ENCODE assay signal across 8 cellular contexts in the genomic region with DNA sequence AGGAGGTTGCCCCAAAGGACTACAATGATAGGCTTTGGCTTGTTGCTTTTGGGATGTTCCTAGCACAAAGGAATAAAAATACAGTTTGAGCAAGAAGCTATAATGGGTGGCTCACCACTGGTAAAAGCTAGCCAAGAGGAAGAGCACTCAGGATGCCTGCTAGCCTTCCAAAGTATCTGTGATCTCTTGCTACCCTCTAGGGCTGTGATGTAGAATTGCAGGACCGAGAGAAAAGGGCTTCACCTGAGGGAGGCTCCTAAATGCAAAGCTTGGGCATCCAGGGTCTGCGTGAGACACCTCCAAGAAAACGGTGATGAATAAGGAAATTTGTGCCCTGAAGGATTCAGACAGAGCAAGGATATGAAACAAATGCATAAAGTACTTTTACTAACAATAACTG. TPM values are rescaled to one million over a fixed set of nuclear protein-coding genes. Genes with fewer than 3 reads are reported as not detected.
DNase-seq lines count a peak whose midpoint lies in the region; ATAC-seq and TF ChIP-seq lines count a peak whose summit lies in the region.

No MANE protein-coding gene starts in this region.

- H3K9ac ChIP-seq in OCI-LY3 (ENCODE audit: low read length) = no peak overlapping the region

- DNase-seq in glomerular visceral epithelial cell (ENCODE audit: extremely low spot score) = peak; percentile 18
- DNase-seq in COR-L47 (lab: John Stamatoyannopoulos, UW) = no peak
- no peak for DNase-seq in left cardiac atrium
- no peak for DNase-seq in suprapubic skin (ENCODE audit: low spot score in 2 of 2)
- no peak for DNase-seq in occipital lobe (lab: John Stamatoyannopoulos, UW)

- no peak for TF ChIP-seq EP300 in suprapubic skin (IDR thresholded peaks at IDR 0.05)

- no peak overlapping the region for H3K4me2 ChIP-seq in OCI-LY3 (ENCODE audit: low read length)

- 56% methylated on average over 3 of the region's 3 CpGs for WGBS in suprapubic skin

- H3K27ac ChIP-seq in C4-2B (no peak overlapping the region), OCI-LY3 (ENCODE audit: low read length) (no peak overlapping the region), suprapubic skin (no peak overlapping the region)

- H3K27me3 ChIP-seq in OCI-LY3 (ENCODE audit: low read depth, low read length) (peaks cover 46% of the 10 kb centered on the region), suprapubic skin (no peaks in the 10 kb centered on the region)

- no peak overlapping the region for H3K4me3 ChIP-seq in OCI-LY3 (ENCODE audit: low read length)
- no peak overlapping the region for H3K4me3 ChIP-seq in suprapubic skin

- ATAC-seq in GM21360 (IDR thresholded peaks at IDR 0.05; ENCODE audit: unreplicated experiment) = peak; percentile 64
- ATAC-seq in left cardiac atrium = no peak

- H3K36me3 ChIP-seq in OCI-LY3 (replicated peaks; ENCODE audit: low read depth, low read length) (no peaks in the 10 kb centered on the region), suprapubic skin (no peaks in the 10 kb centered on the region)

- TF ChIP-seq CTCF in C4-2B (conservative IDR thresholded peaks at IDR 0.05) (peak; percentile 58), OCI-LY3 (IDR thresholded peaks at IDR 0.05; ENCODE audit: low read depth, low read length) (peak; percentile 70), suprapubic skin (IDR thresholded peaks at IDR 0.05) (peak in 1 of 2 donors; percentile 38)

- H4K20me1 ChIP-seq in OCI-LY3 (ENCODE audit: insufficient read depth, low read length) = no peaks in the 10 kb centered on the region

- H3K79me2 ChIP-seq in OCI-LY3 (ENCODE audit: low read length) = no peaks in the 10 kb centered on the region

- no peaks in the 10 kb centered on the region for H3K4me1 ChIP-seq in OCI-LY3 (ENCODE audit: low read length)
- no peaks in the 10 kb centered on the region for H3K4me1 ChIP-seq in suprapubic skin

- H3K9me3 ChIP-seq in OCI-LY3 (ENCODE audit: insufficient read depth, low read length) = no peaks in the 10 kb centered on the region
- H3K9me3 ChIP-seq in suprapubic skin = no peaks in the 10 kb centered on the region

- no peak for TF ChIP-seq POLR2A in suprapubic skin (IDR thresholded peaks at IDR 0.05)

- intact Hi-C loops in left cardiac atrium (cut with DNase I) = no loop called here

- H2AFZ ChIP-seq in OCI-LY3 (ENCODE audit: low read depth, low read length) = no peak overlapping the region

RNA-seq across cellular contexts. Expression of a gene that starts 17.7 kb away (rescaled TPM):
- not detected for total RNA-seq in left cardiac atrium
- total RNA-seq in suprapubic skin = 100 to 1,000 TPM in 3 of 4 donors, 10 to 100 TPM in 1; 50.2 to 213 (median 138) TPM
- total RNA-seq in occipital lobe = not detected

RNA-seq across cellular contexts. Expression of a gene that starts 20.9 kb away (rescaled TPM):
- not detected for total RNA-seq in left cardiac atrium
- total RNA-seq in suprapubic skin = 10 to 100 TPM; 10.7 to 42.8 (median 18.2) TPM
- not detected for total RNA-seq in occipital lobe

RNA-seq across cellular contexts. Expression of a gene that starts 44.4 kb away (rescaled TPM):
- total RNA-seq in left cardiac atrium (not detected), suprapubic skin (100 to 1,000 TPM in 2 of 4 donors, 10 to 100 TPM in 1, 1 to 10 TPM in 1; 1.4 to 478 (median 67.3) TPM), occipital lobe (not detected)

RNA-seq across cellular contexts. Expression of a gene that starts 48.0 kb away (rescaled TPM):
- total RNA-seq in left cardiac atrium (not detected), suprapubic skin (not detected), occipital lobe (not detected)

RNA-seq across cellular contexts. Expression of a gene that starts 57.8 kb away (rescaled TPM):
- total RNA-seq in left cardiac atrium = not detected
- total RNA-seq in suprapubic skin = 10 to 100 TPM in 1 of 4 donors, not detected in 3; 66.5 TPM
- total RNA-seq in occipital lobe = not detected

Comparison
In these comparisons a context has a peak if more than half of its experiments do, and no peak if none do; other contexts are left out.
1. RNA of a gene that starts 17.7 kb away (total RNA-seq): 50.2 to 213 TPM in suprapubic skin; not detected in left cardiac atrium and not detected in occipital lobe (single experiment); every median in the first group is over 10 times any median in the second.
2. RNA of a gene that starts 20.9 kb away (total RNA-seq): 10.7 to 42.8 TPM in suprapubic skin; not detected in left cardiac atrium and not detected in occipital lobe (single experiment); every median in the first group is over 10 times any median in the second.